Comparison of ENCODE assay signal across 8 cellular contexts in the genomic region with DNA sequence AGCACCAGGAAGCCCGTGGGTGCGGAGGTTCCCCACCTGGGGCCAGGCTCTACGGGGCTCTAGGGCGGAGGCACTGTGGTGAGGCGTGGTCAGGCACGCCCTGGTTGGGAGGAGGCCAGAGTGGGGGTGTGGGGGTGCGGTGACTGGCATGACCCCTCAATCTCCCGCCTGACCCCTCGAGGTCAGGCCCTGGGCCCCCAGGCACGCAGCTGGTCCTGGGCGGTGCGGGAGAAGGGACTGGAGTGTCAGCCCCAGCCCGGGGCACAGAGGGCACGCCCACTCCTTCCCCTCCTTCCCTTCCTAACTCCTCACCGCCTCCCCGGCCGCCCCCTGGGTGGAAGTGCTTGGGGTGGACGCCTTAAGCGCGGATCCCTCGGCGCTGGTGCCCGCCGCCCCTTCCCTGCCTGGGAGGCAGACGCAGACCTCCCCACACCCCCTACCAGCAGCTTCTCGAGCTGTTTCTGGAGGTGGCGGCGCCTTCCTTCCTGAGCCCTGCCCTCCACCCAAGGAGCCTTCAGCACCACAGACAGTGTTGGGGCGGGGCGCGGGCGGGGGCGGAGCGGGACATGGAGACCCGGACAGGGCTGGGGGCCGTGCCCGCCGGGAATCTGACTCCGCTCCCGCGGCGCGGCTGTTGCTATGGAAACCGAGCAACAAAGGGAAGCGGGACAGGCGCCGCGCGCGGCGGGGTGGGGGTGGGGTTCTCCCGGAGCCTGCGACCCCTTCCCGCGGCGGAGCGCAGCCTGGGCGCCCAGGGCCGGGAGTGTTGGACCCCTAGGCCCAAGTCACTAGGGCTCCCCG. TPM values are rescaled to one million over a fixed set of nuclear protein-coding genes. Genes with fewer than 3 reads are reported as not detected.
DNase-seq lines count a peak whose midpoint lies in the region; ATAC-seq and TF ChIP-seq lines count a peak whose summit lies in the region.

No MANE protein-coding gene starts in this region.

- DNase-seq in GM06990 (ENCODE audit: extremely low read depth, insufficient read length) (no peak), NCI-H146 (lab: John Stamatoyannopoulos, UW) (peak; percentile 95), T1000 (lab: John Stamatoyannopoulos, UW) (peak; percentile 77), body of pancreas (peak; percentile 88 to 92 (median 90)), hypothalamus (lab: John Stamatoyannopoulos, UW) (peak in 41 of 51 donors; percentile 17 to 82 (median 63)), retinal pigment epithelial cell (ENCODE audit: low read depth) (peak; percentile 40)

- ATAC-seq in body of pancreas: peak; percentile 65
- ATAC-seq in GM19395 (IDR thresholded peaks at IDR 0.05; ENCODE audit: unreplicated experiment): no peak
- no peak for ATAC-seq in GM19455 (IDR thresholded peaks at IDR 0.05; ENCODE audit: unreplicated experiment)

- peak in 2 of 3 donors; percentile 12 to 20 for TF ChIP-seq POLR2A in body of pancreas (IDR thresholded peaks at IDR 0.05)

- peak overlapping the region; percentile 34 to 81 (median 76) for H3K27ac ChIP-seq in body of pancreas

- WGBS in body of pancreas, 2 donors: 4% methylated on average over 53 of the region's 60 CpGs; no CpG with 5 or more reads in 1 of the 2 donors

- H3K4me1 ChIP-seq in body of pancreas: peaks cover 65% of the 10 kb centered on the region

- no peaks in the 10 kb centered on the region for H3K9me3 ChIP-seq in body of pancreas

- TF ChIP-seq CTCF in GM06990 (IDR thresholded peaks at IDR 0.05; ENCODE audit: insufficient read depth, low read length, poor library complexity, severe bottlenecking) (no peak), body of pancreas (IDR thresholded peaks at IDR 0.05) (no peak), retinal pigment epithelial cell (conservative IDR thresholded peaks at IDR 0.05; ENCODE audit: low read depth, low read length) (no peak)

- H3K4me3 ChIP-seq in GM06990 (replicated peaks; ENCODE audit: low read depth, low read length) (peak overlapping the region; percentile 53), body of pancreas (peak overlapping the region; percentile 25 to 38), retinal pigment epithelial cell (ENCODE audit: low read length) (peak overlapping the region; percentile 43)

- H3K36me3 ChIP-seq in GM06990 (ENCODE audit: control insufficient read depth, insufficient read depth, low read length) (peaks cover 3% of the 10 kb centered on the region), body of pancreas (replicated peaks in 1 of 2; ENCODE audit: insufficient read depth in 1 of 2, low read depth in 2 of 2) (no peaks in the 10 kb centered on the region)

- intact Hi-C loops in body of pancreas (cut with DNase I): no loop called here

- no peaks in the 10 kb centered on the region; the same call in 1 of the 2 replicates for H3K27me3 ChIP-seq in GM06990 (replicated peaks; ENCODE audit: control insufficient read depth, insufficient read depth, low read length)
- peaks cover 0 to 10% of the 10 kb centered on the region in 2 donors for H3K27me3 ChIP-seq in body of pancreas

RNA-seq across cellular contexts. Expression of gene CRIP2, which starts 0.7 kb away (rescaled TPM):
- total RNA-seq in body of pancreas: 10 to 100 TPM; 65.9 to 96.6 TPM

RNA-seq across cellular contexts. Expression of gene CRIP1, which starts 12.8 kb away (rescaled TPM):
- 1 to 10 TPM; 2.6 to 5.4 TPM for total RNA-seq in body of pancreas

RNA-seq across cellular contexts. Expression of gene TEDC1, which starts 17.2 kb away (rescaled TPM):
- total RNA-seq in body of pancreas: 10 to 100 TPM in 1 of 2 donors, 1 to 10 TPM in 1; 1.6 to 12.2 TPM

RNA-seq across cellular contexts. Expression of gene TMEM121, which starts 52.5 kb away (rescaled TPM):
- 10 to 100 TPM in 1 of 2 donors, 1 to 10 TPM in 1; 4.2 to 13.8 TPM for total RNA-seq in body of pancreas

RNA-seq across cellular contexts. Expression of gene MTA1, which starts 54.2 kb away (rescaled TPM):
- total RNA-seq in body of pancreas: 10 to 100 TPM; 69.8 to 92.6 TPM
